In genomic region chr15:27492021-27492621, GRCh38 we compare ENCODE assay signal across 17 cellular contexts.
A peak's percentile ranks its signal among the peaks of the same experiment; 100 is the strongest.
DNase-seq lines count a peak whose midpoint lies in the region; ATAC-seq, FAIRE-seq and TF ChIP-seq lines count a peak whose summit lies in the region.
"Had no signal": no experiment of that assay in that cellular context is flagged by ENCODE, and none has a peak within 500 bp of the region (broad histone marks: within the 10 kb centered on the region; RNA-seq: fewer than 3 reads in every experiment).

No MANE protein-coding gene starts in this region.

- H3K27ac ChIP-seq in vagina = no peak overlapping the region
- H3K27ac ChIP-seq: ascending aorta, SK-N-MC had no signal

- no peaks in the 10 kb centered on the region for H3K4me1 ChIP-seq in vagina
- H3K4me1 ChIP-seq: ascending aorta had no signal

- DNase-seq in AG20443 (ENCODE audit: low spot score) (peak; percentile 20), RCC 7860 (ENCODE audit: low spot score) (peak; percentile 5), foreskin fibroblast (peak; percentile 1 to 18), non-pigmented ciliary epithelial cell (ENCODE audit: low read depth) (peak; percentile 45), vagina (ENCODE audit: extremely low spot score in 2 of 2) (no peak)
- DNase-seq in activated effector memory CD4-positive, alpha-beta T cell treated with Interleukin-2 at 50 U/mL for 16 hours = no peak
- DNase-seq: ACHN; activated CD8-positive, alpha-beta T cell treated with anti-CD3 and anti-CD28 coated beads for 36 hours; KBM-7; NCI-H1417; stimulated activated naive CD8-positive, alpha-beta T cell treated with anti-CD3 and anti-CD28 coated beads, Interleukin-15, Interleukin-2, amounts not matched to agents 100 U/mL and 50 U/mL, for 24 hours had no signal

- H3K9me3 Mint-ChIP-seq in activated T-helper 17 cell treated with anti-CD3 and anti-CD28 coated beads, Interleukin-2, amount 50 U/mL, for 72 hours = peaks cover 9% of the 10 kb centered on the region

- H3K36me3 ChIP-seq in vagina = no peaks in the 10 kb centered on the region
- H3K36me3 ChIP-seq: ascending aorta had no signal

- no peaks in the 10 kb centered on the region for H3K27me3 Mint-ChIP-seq in activated T-helper 17 cell treated with anti-CD3 and anti-CD28 coated beads, Interleukin-2, amount 50 U/mL, for 72 hours
- H3K27me3 Mint-ChIP-seq: activated CD8-positive, alpha-beta T cell treated with anti-CD3 and anti-CD28 coated beads for 36 hours had no signal

- H3K36me3 Mint-ChIP-seq in activated T-helper 17 cell treated with anti-CD3 and anti-CD28 coated beads, Interleukin-2, amount 50 U/mL, for 72 hours (ENCODE audit: low read depth) = no peaks in the 10 kb centered on the region

- intact Hi-C loops in vagina (cut with DNase I) = no loop called here

- TF ChIP-seq CTCF in foreskin fibroblast (IDR thresholded peaks at IDR 0.05; ENCODE audit: low read depth, low read length) = no peak
- no peak for TF ChIP-seq CTCF in vagina (IDR thresholded peaks at IDR 0.05)

- no peak for FAIRE-seq in RCC 7860 (lab: Jason Lieb, UNC)

- no peaks in the 10 kb centered on the region for H3K9me3 ChIP-seq in vagina
- H3K9me3 ChIP-seq: ascending aorta had no signal

- TF ChIP-seq POLR2A in vagina (IDR thresholded peaks at IDR 0.05) = no peak

- H3K4me1 Mint-ChIP-seq in activated T-helper 17 cell treated with anti-CD3 and anti-CD28 coated beads, Interleukin-2, amount 50 U/mL, for 72 hours = no peaks in the 10 kb centered on the region

- no peak overlapping the region for H3K27ac Mint-ChIP-seq in activated T-helper 17 cell treated with anti-CD3 and anti-CD28 coated beads, Interleukin-2, amount 50 U/mL, for 72 hours
- H3K27ac Mint-ChIP-seq: activated CD8-positive, alpha-beta T cell treated with anti-CD3 and anti-CD28 coated beads for 36 hours; activated T-helper 2 cell treated with anti-CD3 and anti-CD28 coated beads, Interferon-gamma antibody, Interleukin-2, Interleukin-4, amounts not matched to agents 10 μg/mL and 5 μg/mL and 100 μg/mL, durations not matched to agents 14 hours and 24 hours and 36 hours had no signal

- ATAC-seq in HG03045 (IDR thresholded peaks at IDR 0.05; ENCODE audit: unreplicated experiment) = no peak
- no peak for ATAC-seq in activated T-helper 17 cell treated with anti-CD3 and anti-CD28 coated beads, Interleukin-2, amount 50 U/mL, for 72 hours (replicated peaks)
- ATAC-seq: activated CD8-positive, alpha-beta T cell treated with anti-CD3 and anti-CD28 coated beads for 36 hours; HCT116; stimulated activated naive CD8-positive, alpha-beta T cell treated with anti-CD3 and anti-CD28 coated beads, Interleukin-15, Interleukin-2, amounts not matched to agents 100 U/mL and 50 U/mL, for 24 hours had no signal

- no peak overlapping the region for H3K4me3 Mint-ChIP-seq in activated T-helper 17 cell treated with anti-CD3 and anti-CD28 coated beads, Interleukin-2, amount 50 U/mL, for 72 hours
- H3K4me3 Mint-ChIP-seq: activated CD8-positive, alpha-beta T cell treated with anti-CD3 and anti-CD28 coated beads for 36 hours had no signal

- H3K4me3 ChIP-seq in foreskin fibroblast (ENCODE audit: low read depth in 1 of 2, low read length in 2 of 2) (no peak overlapping the region), vagina (no peak overlapping the region)
- H3K4me3 ChIP-seq: ascending aorta, SK-N-MC had no signal

- no peaks in the 10 kb centered on the region for H3K27me3 ChIP-seq in vagina
- H3K27me3 ChIP-seq: ascending aorta had no signal

Comparison
In these comparisons a context has a peak if more than half of its experiments do, and no peak if none do; other contexts are left out.
1. DNase-seq: peak in AG20443 (single experiment), RCC 7860 (single experiment), foreskin fibroblast (2 of 2) and non-pigmented ciliary epithelial cell (single experiment); none in vagina (0 of 2) and activated effector memory CD4-positive, alpha-beta T cell treated with Interleukin-2 at 50 U/mL for 16 hours (single experiment).